Comparison of ENCODE assay signal across 14 cellular contexts in the genomic region with DNA sequence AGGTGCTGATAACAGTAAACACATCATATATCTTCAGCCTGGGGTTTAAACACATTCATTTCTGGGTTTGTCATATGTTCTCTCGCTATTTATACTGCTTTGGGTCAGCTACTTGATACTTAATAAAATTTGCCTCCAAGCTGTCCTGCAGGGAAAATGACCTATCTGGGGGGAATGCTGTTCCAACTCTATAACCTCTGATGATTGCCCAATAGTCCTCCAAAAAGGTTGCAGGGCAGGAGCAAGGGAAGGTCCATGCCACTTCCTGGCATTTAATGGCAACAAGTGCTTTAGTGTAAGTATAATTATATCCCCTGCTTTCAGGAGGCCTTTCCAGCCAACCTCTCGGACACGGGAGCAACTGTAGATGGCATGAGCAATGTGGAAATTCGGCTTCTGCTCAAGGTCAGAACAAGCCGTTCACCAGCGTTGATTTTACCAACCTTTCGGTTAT.
DNase-seq lines count a peak whose midpoint lies in the region; ATAC-seq, FAIRE-seq and TF ChIP-seq lines count a peak whose summit lies in the region.
"Had no signal": no experiment of that assay in that cellular context is flagged by ENCODE, and none has a peak within 500 bp of the region (broad histone marks: within the 10 kb centered on the region; RNA-seq: fewer than 3 reads in every experiment).

No MANE protein-coding gene starts in this region.

- no peaks in the 10 kb centered on the region for H3K9me2 ChIP-seq in GM23338 (ENCODE audit: insufficient read depth)

- POLR2A ChIA-PET in HepG2 (lab: Yijun Ruan, JAX) = interaction anchor here (0.9 to 1.9 kb wide), 10 partner anchors 11 to 140 kb away, joined by 3 to 11 read pairs (median 4); no protein-coding TSS in a partner anchor

- no peak for ATAC-seq in GM23338
- peak; percentile 39 for ATAC-seq in HepG2
- no peak for ATAC-seq in HG03039 (IDR thresholded peaks at IDR 0.05; ENCODE audit: unreplicated experiment)
- no peak for ATAC-seq in T-helper 17 cell

- H3K9me3 Mint-ChIP-seq in GM23338 = no peaks in the 10 kb centered on the region
- no peaks in the 10 kb centered on the region for H3K9me3 Mint-ChIP-seq in activated naive CD4-positive, alpha-beta T cell treated with anti-CD3 and anti-CD28 coated beads, Interleukin-2, amount 10 ng/mL, durations not matched to agents 7 days and 5 days
- H3K9me3 Mint-ChIP-seq: activated CD4-positive, alpha-beta memory T cell treated with anti-CD3 and anti-CD28 coated beads, Interleukin-2, amount 10 ng/mL, durations not matched to agents 7 days and 5 days had no signal

- no peak for TF ChIP-seq EP300 in HepG2 (IDR thresholded peaks at IDR 0.05; ENCODE audit: low read depth in 2 of 2, low read length in 2 of 2)
- no peak for TF ChIP-seq EP300 in HepG2 (CRISPR knock-in tag; IDR thresholded peaks at IDR 0.05; ENCODE audit: borderline replicate concordance)

- TF ChIP-seq POLR2A in esophagus squamous epithelium (IDR thresholded peaks at IDR 0.05) = no peak
- no peak for TF ChIP-seq POLR2A in HepG2 (IDR thresholded peaks at IDR 0.05; ENCODE audit: insufficient read depth in 1 of 2, low read depth in 2 of 2, low read length in 2 of 2)

- no peaks in the 10 kb centered on the region for H3K36me3 Mint-ChIP-seq in GM23338 (ENCODE audit: low read depth)
- H3K36me3 Mint-ChIP-seq in activated naive CD4-positive, alpha-beta T cell treated with anti-CD3 and anti-CD28 coated beads, Interleukin-2, amount 10 ng/mL, durations not matched to agents 7 days and 5 days = no peaks in the 10 kb centered on the region
- no peaks in the 10 kb centered on the region for H3K36me3 Mint-ChIP-seq in T-helper 17 cell (ENCODE audit: low read depth)

- H3K36me3 ChIP-seq in GM23338 (ENCODE audit: insufficient read depth) = no peaks in the 10 kb centered on the region
- no peaks in the 10 kb centered on the region for H3K36me3 ChIP-seq in esophagus squamous epithelium
- H3K36me3 ChIP-seq in HepG2 (replicated peaks in 1 of 2; ENCODE audit: control insufficient read depth in 1 of 2, insufficient read depth in 2 of 2, low read length in 2 of 2) = no peaks in the 10 kb centered on the region
- H3K36me3 ChIP-seq in skeletal muscle tissue (ENCODE audit: control insufficient read depth in 3 of 3, insufficient read depth in 3 of 3, low read length in 3 of 3) = no peaks in the 10 kb centered on the region
- H3K36me3 ChIP-seq: SJSA1 had no signal

- H2AFZ ChIP-seq in GM23338 = peak overlapping the region; percentile 63; the same call in 1 of the 2 replicates
- H2AFZ ChIP-seq in HepG2 (ENCODE audit: low read length) = no peak overlapping the region
- H2AFZ ChIP-seq: GM23248 had no signal

- H3K4me1 Mint-ChIP-seq in GM23338 = peaks cover 4% of the 10 kb centered on the region; the same call in 2 of the 3 replicates
- no peaks in the 10 kb centered on the region for H3K4me1 Mint-ChIP-seq in activated naive CD4-positive, alpha-beta T cell treated with anti-CD3 and anti-CD28 coated beads, Interleukin-2, amount 10 ng/mL, durations not matched to agents 7 days and 5 days
- peaks cover 2% of the 10 kb centered on the region for H3K4me1 Mint-ChIP-seq in T-helper 17 cell
- H3K4me1 Mint-ChIP-seq: activated CD4-positive, alpha-beta memory T cell treated with anti-CD3 and anti-CD28 coated beads, Interleukin-2, amount 10 ng/mL, durations not matched to agents 7 days and 5 days had no signal

- no peak for TF ChIP-seq RAD21 in HepG2 (CRISPR knock-in tag; IDR thresholded peaks at IDR 0.05)

- 68 to 94% methylated on average over 7 of the region's 7 CpGs for WGBS in esophagus squamous epithelium, 2 donors
- 21% methylated on average over 7 of the region's 7 CpGs for WGBS in HepG2 (ENCODE audit: low lambda C conversion rate)

- H3K27ac ChIP-seq in GM23338 (ENCODE audit: low read depth) (no peak overlapping the region), esophagus squamous epithelium (peak overlapping the region in 3 of 4 donors; percentile 7 to 71 (median 54)), HepG2 (ENCODE audit: extremely low read length, insufficient read depth, low read length) (peak overlapping the region; percentile 81), skeletal muscle tissue (ENCODE audit: low read depth, low read length) (peak overlapping the region; percentile 82)
- H3K27ac ChIP-seq: GM23248, SJSA1 had no signal

- DNase-seq in GM23338 (ENCODE audit: low spot score) (no peak), esophagus squamous epithelium (lab: John Stamatoyannopoulos, UW) (no peak), HepG2 (ENCODE audit: low spot score) (no peak), T-helper 9 cell (no peak), T-helper 17 cell (no peak)
- no peak for DNase-seq in activated naive CD4-positive, alpha-beta T cell treated with anti-CD3 and anti-CD28 coated beads, Interleukin-2, amount 10 ng/mL, durations not matched to agents 7 days and 5 days
- DNase-seq: activated CD4-positive, alpha-beta memory T cell treated with anti-CD3 and anti-CD28 coated beads, Interleukin-2, amount 10 ng/mL, durations not matched to agents 7 days and 5 days; Calu3; NCI-H1048 had no signal

- intact Hi-C loops in esophagus squamous epithelium (cut with DNase I) (no loop called here), HepG2 (cut with micrococcal nuclease; ENCODE audit: unreplicated experiment) (loop anchor here (1.0 to 10.0 kb wide), 9 partner anchors 8 to 342 kb away; partner anchors contain the start of gene NUDT4)

- H3K79me2 ChIP-seq in GM23338 (replicated peaks; ENCODE audit: insufficient read depth) = no peaks in the 10 kb centered on the region
- H3K79me2 ChIP-seq in HepG2 (ENCODE audit: insufficient read depth, low read length) = no peaks in the 10 kb centered on the region

- no peak for FAIRE-seq in HepG2 (lab: Jason Lieb, UNC)
- FAIRE-seq: astrocyte had no signal

- no peaks in the 10 kb centered on the region for H3K9me3 ChIP-seq in esophagus squamous epithelium
- no peaks in the 10 kb centered on the region for H3K9me3 ChIP-seq in HepG2 (ENCODE audit: low read length)
- H3K9me3 ChIP-seq in skeletal muscle tissue (ENCODE audit: control insufficient read depth in 3 of 3, low read length in 3 of 3) = no peaks in the 10 kb centered on the region
- no peaks in the 10 kb centered on the region for H3K9me3 ChIP-seq in T-helper 17 cell (ENCODE audit: control insufficient read depth, low read length, poor library complexity, severe bottlenecking)
- H3K9me3 ChIP-seq: SJSA1 had no signal

- H3K27me3 ChIP-seq in GM23338 (ENCODE audit: insufficient read depth) (no peaks in the 10 kb centered on the region), esophagus squamous epithelium (no peaks in the 10 kb centered on the region), HepG2 (ENCODE audit: control insufficient read depth in 1 of 2, insufficient read depth in 2 of 2, low read length in 2 of 2) (no peaks in the 10 kb centered on the region), skeletal muscle tissue (ENCODE audit: control insufficient read depth in 3 of 3, insufficient read depth in 3 of 3, low read length in 3 of 3) (no peaks in the 10 kb centered on the region)
- H3K27me3 ChIP-seq: SJSA1 had no signal

- H3K4me3 ChIP-seq in GM23338 = no peak overlapping the region
- H3K4me3 ChIP-seq in esophagus squamous epithelium = no peak overlapping the region
- H3K4me3 ChIP-seq in HepG2 (replicated peaks in 1 of 3; ENCODE audit: insufficient read depth in 1 of 3, low read depth in 2 of 3, low read length in 3 of 3) = peak overlapping the region in 2 of 3 experiments; percentile 6 to 50; a peak in 2 of 6 replicates
- peak overlapping the region; percentile 15 to 56 (median 19) for H3K4me3 ChIP-seq in skeletal muscle tissue (ENCODE audit: low read length in 3 of 3)
- H3K4me3 ChIP-seq: GM23248, SJSA1 had no signal

- no peak overlapping the region for H3K4me2 ChIP-seq in GM23338
- H3K4me2 ChIP-seq in HepG2 (ENCODE audit: low read depth, low read length) = peak overlapping the region; percentile 84

- no peak overlapping the region for H3K4me3 Mint-ChIP-seq in GM23338
- H3K4me3 Mint-ChIP-seq in activated naive CD4-positive, alpha-beta T cell treated with anti-CD3 and anti-CD28 coated beads, Interleukin-2, amount 10 ng/mL, durations not matched to agents 7 days and 5 days = no peak overlapping the region
- H3K4me3 Mint-ChIP-seq in T-helper 17 cell = no peak overlapping the region
- H3K4me3 Mint-ChIP-seq: activated CD4-positive, alpha-beta memory T cell treated with anti-CD3 and anti-CD28 coated beads, Interleukin-2, amount 10 ng/mL, durations not matched to agents 7 days and 5 days had no signal

- H3K9ac ChIP-seq in HepG2 (ENCODE audit: insufficient read depth, low read depth, low read length) (peak overlapping the region; percentile 60), skeletal muscle tissue (ENCODE audit: low read depth in 1 of 3, low read length in 3 of 3) (peak overlapping the region; percentile 65 to 77 (median 69))
- H3K9ac ChIP-seq: GM23248 had no signal

- H3F3A ChIP-seq in GM23338 (replicated peaks; ENCODE audit: low read depth) = no peaks in the 10 kb centered on the region

- CTCF ChIA-PET in HepG2 (lab: Yijun Ruan, JAX; ENCODE audit: low intra/inter-chr PET ratio, low total read pairs) = interaction anchor here (1.3 to 2.4 kb wide), 5 partner anchors 29 to 342 kb away, joined by 4 to 32 read pairs (median 6); no protein-coding TSS in a partner anchor
- CTCF ChIA-PET in activated naive CD4-positive, alpha-beta T cell treated with anti-CD3 and anti-CD28 coated beads, Interleukin-2, amount 10 ng/mL, durations not matched to agents 7 days and 5 days (lab: Charles Lee) = no interaction called here

- H4K20me1 ChIP-seq in GM23338 (replicated peaks; ENCODE audit: insufficient read depth) (no peaks in the 10 kb centered on the region), HepG2 (ENCODE audit: insufficient read depth, low read length) (no peaks in the 10 kb centered on the region)

- in situ Hi-C loops in HepG2 (cut with HindIII; ENCODE audit: extremely low pct_ligation_motif_present, low pct_unique_long_range_greater_than_20kb) = loop anchor here (5.0 to 25.0 kb wide), 2 partner anchors 100 to 260 kb away; partner anchors contain the start of gene NUDT4

- TF ChIP-seq CTCF in GM23338 (conservative IDR thresholded peaks at IDR 0.05; ENCODE audit: low read depth in 2 of 2) (no peak), esophagus squamous epithelium (IDR thresholded peaks at IDR 0.05) (no peak), HepG2 (CRISPR knock-in tag; IDR thresholded peaks at IDR 0.05) (no peak)

- H3K27ac Mint-ChIP-seq in GM23338 (no peak overlapping the region), T-helper 17 cell (no peak overlapping the region)
- no peak overlapping the region for H3K27ac Mint-ChIP-seq in activated naive CD4-positive, alpha-beta T cell treated with anti-CD3 and anti-CD28 coated beads, Interleukin-2, amount 10 ng/mL, durations not matched to agents 7 days and 5 days
- H3K27ac Mint-ChIP-seq: activated CD4-positive, alpha-beta memory T cell treated with anti-CD3 and anti-CD28 coated beads, Interleukin-2, amount 10 ng/mL, durations not matched to agents 7 days and 5 days had no signal

- TSS peak; percentile 32 for BruUV-seq in HepG2 (replicated peaks; lab: Mats Ljungman, UMichigan)

- H3K27me3 Mint-ChIP-seq in GM23338 (ENCODE audit: insufficient read depth, low read depth, poor library complexity) = peaks cover 2% of the 10 kb centered on the region
- H3K27me3 Mint-ChIP-seq in activated naive CD4-positive, alpha-beta T cell treated with anti-CD3 and anti-CD28 coated beads, Interleukin-2, amount 10 ng/mL, durations not matched to agents 7 days and 5 days = peaks cover 4% of the 10 kb centered on the region
- H3K27me3 Mint-ChIP-seq in T-helper 17 cell = no peaks in the 10 kb centered on the region

- H3K4me1 ChIP-seq in GM23338 (ENCODE audit: insufficient read depth) = 0 out of 2 replicates have a peak, but pooled peaks cover 3% of the 10 kb centered on the region
- peaks cover 10 to 47% (median 19%) of the 10 kb centered on the region in 3 donors for H3K4me1 ChIP-seq in esophagus squamous epithelium
- H3K4me1 ChIP-seq in HepG2 (ENCODE audit: insufficient read depth, low read length) = peaks cover 86% of the 10 kb centered on the region
- peaks cover 11 to 56% (median 25%) of the 10 kb centered on the region in 3 donors for H3K4me1 ChIP-seq in skeletal muscle tissue (ENCODE audit: control insufficient read depth in 3 of 3, insufficient read depth in 3 of 3, low read length in 3 of 3)

Comparison
In these comparisons a context has a peak if more than half of its experiments do, and no peak if none do; other contexts are left out.
1. H3K4me3 ChIP-seq: peak in HepG2 (2 of 3) and skeletal muscle tissue (3 of 3); none in GM23338 (single experiment) and esophagus squamous epithelium (0 of 4).